ENCODE assay signal across 14 cellular contexts in the genomic region with DNA sequence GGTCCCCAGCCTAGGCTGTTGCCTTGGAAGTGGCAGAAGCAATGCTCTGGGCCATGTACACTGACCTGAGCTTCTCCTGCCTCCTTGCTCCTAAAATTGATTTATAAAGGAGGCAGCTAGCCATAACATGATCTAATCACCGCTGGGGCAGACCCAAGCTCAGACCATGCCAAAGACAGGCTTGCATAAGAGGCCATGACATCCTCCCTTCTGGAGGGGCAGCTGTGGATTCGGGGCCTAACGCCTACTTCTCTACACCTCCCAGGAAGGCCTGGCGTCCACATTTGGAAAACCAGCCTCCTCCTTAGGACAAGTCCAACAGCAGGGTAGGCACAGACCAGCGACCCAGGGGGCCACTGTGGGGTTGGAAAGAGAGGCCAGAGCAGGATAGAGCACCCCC. TPM values are rescaled to one million over a fixed set of nuclear protein-coding genes. Genes with fewer than 3 reads are reported as not detected.
DNase-seq lines count a peak whose midpoint lies in the region; ATAC-seq and TF ChIP-seq lines count a peak whose summit lies in the region.
"Had no signal": no experiment of that assay in that cellular context is flagged by ENCODE, and none has a peak within 500 bp of the region (broad histone marks: within the 10 kb centered on the region; RNA-seq: fewer than 3 reads in every experiment).

No MANE protein-coding gene starts in this region.

- H3K27ac ChIP-seq in uterus (peak overlapping the region; percentile 78 to 81), foreskin keratinocyte (no peak overlapping the region)

- no peak for ATAC-seq in activated CD8-positive, alpha-beta T cell treated with anti-CD3 and anti-CD28 coated beads, Interleukin-2, amount 10 ng/mL, durations not matched to agents 7 days and 5 days
- ATAC-seq in activated CD8-positive, alpha-beta T cell treated with anti-CD3 and anti-CD28 coated beads for 36 hours, result no peak
- ATAC-seq in left cardiac atrium (peak; percentile 42 to 50), foreskin keratinocyte (no peak)

- peaks cover 4% of the 10 kb centered on the region for H3K36me3 Mint-ChIP-seq in activated CD8-positive, alpha-beta T cell treated with anti-CD3 and anti-CD28 coated beads, Interleukin-2, amount 10 ng/mL, durations not matched to agents 7 days and 5 days (ENCODE audit: low read depth)
- H3K36me3 Mint-ChIP-seq in activated CD8-positive, alpha-beta T cell treated with anti-CD3 and anti-CD28 coated beads for 36 hours (ENCODE audit: low read depth), result no peaks in the 10 kb centered on the region

- no peak overlapping the region for H3K4me3 ChIP-seq in uterus

- H3K9me3 Mint-ChIP-seq in activated CD8-positive, alpha-beta T cell treated with anti-CD3 and anti-CD28 coated beads, Interleukin-2, amount 10 ng/mL, durations not matched to agents 7 days and 5 days (ENCODE audit: insufficient read depth), result no peaks in the 10 kb centered on the region
- no peaks in the 10 kb centered on the region for H3K9me3 Mint-ChIP-seq in activated CD8-positive, alpha-beta T cell treated with anti-CD3 and anti-CD28 coated beads for 36 hours

- intact Hi-C loops in activated CD8-positive, alpha-beta T cell treated with anti-CD3 and anti-CD28 coated beads for 36 hours (cut with micrococcal nuclease), result no loop called here
- intact Hi-C loops in left cardiac atrium (cut with DNase I), result no loop called here
- intact Hi-C loops in posterior vena cava (cut with DNase I), result no loop called here
- intact Hi-C loops in uterus (cut with DNase I; ENCODE audit: low total_unique reads), result no loop called here

- H3K4me1 ChIP-seq in uterus, result peaks cover 36 to 55% of the 10 kb centered on the region in 2 donors
- H3K4me1 ChIP-seq in foreskin keratinocyte, result no peaks in the 10 kb centered on the region

- H3K27me3 Mint-ChIP-seq in activated CD8-positive, alpha-beta T cell treated with anti-CD3 and anti-CD28 coated beads, Interleukin-2, amount 10 ng/mL, durations not matched to agents 7 days and 5 days (ENCODE audit: low read depth), result no peaks in the 10 kb centered on the region
- H3K27me3 Mint-ChIP-seq in activated CD8-positive, alpha-beta T cell treated with anti-CD3 and anti-CD28 coated beads for 36 hours, result no peaks in the 10 kb centered on the region

- H3K9me3 ChIP-seq in uterus, result no peaks in the 10 kb centered on the region

- TF ChIP-seq CTCF in activated CD8-positive, alpha-beta T cell treated with anti-CD3 and anti-CD28 coated beads for 36 hours (IDR thresholded peaks at IDR 0.05), result no peak
- TF ChIP-seq CTCF in uterus (IDR thresholded peaks at IDR 0.05) (peak in 1 of 4 experiments; percentile 16), foreskin keratinocyte (conservative IDR thresholded peaks at IDR 0.05) (no peak)

- no peaks in the 10 kb centered on the region for H3K36me3 ChIP-seq in uterus

- no peak for DNase-seq in activated CD8-positive, alpha-beta T cell treated with anti-CD3 and anti-CD28 coated beads, Interleukin-2, amount 10 ng/mL, durations not matched to agents 7 days and 5 days
- no peak for DNase-seq in activated CD8-positive, alpha-beta T cell treated with anti-CD3 and anti-CD28 coated beads for 36 hours
- DNase-seq in left cardiac atrium (peak; percentile 64), posterior vena cava (ENCODE audit: low spot score) (peak; percentile 87), uterus (peak; percentile 87 to 94), NCI-H1694 treated with DMSO at 0.1 percent for 48 hours (lab: John Stamatoyannopoulos, UW) (no peak), cerebellum (ENCODE audit: low spot score) (no peak), foreskin keratinocyte (no peak)
- DNase-seq: 8988T, GF-D8, midbrain, NCI-H1092, NCI-H2227 treated with DMSO at 0.1 percent for 48 hours had no signal

- CTCF ChIA-PET in activated CD8-positive, alpha-beta T cell treated with anti-CD3 and anti-CD28 coated beads, Interleukin-2, amount 10 ng/mL, durations not matched to agents 7 days and 5 days (lab: Charles Lee), result interaction anchor here (1.0 to 3.0 kb wide), 4 partner anchors 15 to 71 kb away, joined by 3 to 22 read pairs (median 3); no protein-coding TSS in a partner anchor
- CTCF ChIA-PET in activated CD8-positive, alpha-beta T cell treated with anti-CD3 and anti-CD28 coated beads for 36 hours (lab: Charles Lee), result interaction anchor here (1.0 to 7.0 kb wide), 3 partner anchors 16 to 165 kb away, joined by 3 to 94 read pairs (median 31); no protein-coding TSS in a partner anchor

- H3K27me3 ChIP-seq in uterus, result no peaks in the 10 kb centered on the region
- H3K27me3 ChIP-seq in foreskin keratinocyte, result no peaks in the 10 kb centered on the region

- TF ChIP-seq POLR2A in uterus (IDR thresholded peaks at IDR 0.05), result no peak

- no peak overlapping the region for H3K4me3 Mint-ChIP-seq in activated CD8-positive, alpha-beta T cell treated with anti-CD3 and anti-CD28 coated beads, Interleukin-2, amount 10 ng/mL, durations not matched to agents 7 days and 5 days
- H3K4me3 Mint-ChIP-seq in activated CD8-positive, alpha-beta T cell treated with anti-CD3 and anti-CD28 coated beads for 36 hours, result no peak overlapping the region

- peak overlapping the region; percentile 34 for H3K27ac Mint-ChIP-seq in activated CD8-positive, alpha-beta T cell treated with anti-CD3 and anti-CD28 coated beads, Interleukin-2, amount 10 ng/mL, durations not matched to agents 7 days and 5 days
- H3K27ac Mint-ChIP-seq in activated CD8-positive, alpha-beta T cell treated with anti-CD3 and anti-CD28 coated beads for 36 hours, result no peak overlapping the region

- peaks cover 10% of the 10 kb centered on the region for H3K4me1 Mint-ChIP-seq in activated CD8-positive, alpha-beta T cell treated with anti-CD3 and anti-CD28 coated beads, Interleukin-2, amount 10 ng/mL, durations not matched to agents 7 days and 5 days (ENCODE audit: low read depth)
- no peaks in the 10 kb centered on the region for H3K4me1 Mint-ChIP-seq in activated CD8-positive, alpha-beta T cell treated with anti-CD3 and anti-CD28 coated beads for 36 hours (ENCODE audit: low read depth)

- POLR2A ChIA-PET in activated CD8-positive, alpha-beta T cell treated with anti-CD3 and anti-CD28 coated beads, Interleukin-2, amount 10 ng/mL, durations not matched to agents 7 days and 5 days (lab: Charles Lee), result no interaction called here
- POLR2A ChIA-PET in activated CD8-positive, alpha-beta T cell treated with anti-CD3 and anti-CD28 coated beads for 36 hours (lab: Charles Lee), result interaction anchor here (0.5 kb wide), 1 partner anchor 31 kb away, joined by 3 read pairs; no protein-coding TSS in a partner anchor

RNA-seq across cellular contexts. Expression of a gene that starts 12.4 kb away (rescaled TPM):
- not detected for total RNA-seq in activated CD8-positive, alpha-beta T cell treated with anti-CD3 and anti-CD28 coated beads, Interleukin-2, amount 10 ng/mL, durations not matched to agents 7 days and 5 days
- total RNA-seq in activated CD8-positive, alpha-beta T cell treated with anti-CD3 and anti-CD28 coated beads for 36 hours, result 1 to 10 TPM; 1.6 to 2.3 TPM
- total RNA-seq in left cardiac atrium (1 to 10 TPM in 1 of 2 donors, not detected in 1; 1.6 TPM), posterior vena cava (1 to 10 TPM in 1 of 2 donors, under 1 TPM in 1; 0.43 to 3.2 TPM), uterus (10 to 100 TPM in 2 of 4 donors, 1 to 10 TPM in 2; 1.2 to 82.1 (median 9.7) TPM), cerebellum (11.4 TPM), foreskin keratinocyte (0.78 and 1.1 TPM in 2 replicates)
- polyA plus RNA-seq in foreskin keratinocyte, result 1.3 and 1.5 TPM in 2 replicates

RNA-seq across cellular contexts. Expression of a gene that starts 27.0 kb away (rescaled TPM):
- under 1 TPM in 1 of 2 experiments, not detected in 1; 0.26 TPM for total RNA-seq in activated CD8-positive, alpha-beta T cell treated with anti-CD3 and anti-CD28 coated beads, Interleukin-2, amount 10 ng/mL, durations not matched to agents 7 days and 5 days
- under 1 TPM; 0.54 to 0.60 TPM for total RNA-seq in activated CD8-positive, alpha-beta T cell treated with anti-CD3 and anti-CD28 coated beads for 36 hours
- total RNA-seq in left cardiac atrium (1 to 10 TPM; 4.6 to 6.8 TPM), posterior vena cava (10 to 100 TPM; 10.7 to 11.3 TPM), uterus (10 to 100 TPM; 14.7 to 30.6 (median 25.6) TPM), cerebellum (6.8 TPM), foreskin keratinocyte (3.3 and 3.6 TPM in 2 replicates)
- 3.2 and 3.9 TPM in 2 replicates for polyA plus RNA-seq in foreskin keratinocyte

RNA-seq across cellular contexts. Expression of a gene that starts 37.7 kb away (rescaled TPM):
- 10 to 100 TPM; 52.7 to 58.1 TPM for total RNA-seq in activated CD8-positive, alpha-beta T cell treated with anti-CD3 and anti-CD28 coated beads, Interleukin-2, amount 10 ng/mL, durations not matched to agents 7 days and 5 days
- 10 to 100 TPM; 17.5 to 18.2 TPM for total RNA-seq in activated CD8-positive, alpha-beta T cell treated with anti-CD3 and anti-CD28 coated beads for 36 hours
- total RNA-seq in left cardiac atrium, result 10 to 100 TPM; 66.9 to 71.3 TPM
- total RNA-seq in posterior vena cava, result 10 to 100 TPM; 56.7 to 73.4 TPM
- total RNA-seq in uterus, result 100 to 1,000 TPM in 2 of 4 donors, 10 to 100 TPM in 2; 67.4 to 243 (median 100) TPM
- 74.9 TPM for total RNA-seq in cerebellum
- 97.7 and 102 TPM in 2 replicates for total RNA-seq in foreskin keratinocyte
- 114 and 119 TPM in 2 replicates for polyA plus RNA-seq in foreskin keratinocyte

RNA-seq across cellular contexts. Expression of a gene that starts 40.0 kb away (rescaled TPM):
- not detected for total RNA-seq in activated CD8-positive, alpha-beta T cell treated with anti-CD3 and anti-CD28 coated beads, Interleukin-2, amount 10 ng/mL, durations not matched to agents 7 days and 5 days
- total RNA-seq in activated CD8-positive, alpha-beta T cell treated with anti-CD3 and anti-CD28 coated beads for 36 hours, result not detected
- total RNA-seq in left cardiac atrium, result not detected
- not detected for total RNA-seq in posterior vena cava
- not detected for total RNA-seq in uterus
- total RNA-seq in cerebellum, result not detected
- total RNA-seq in foreskin keratinocyte, result not detected in 2 replicates
- not detected in 2 replicates for polyA plus RNA-seq in foreskin keratinocyte
- total RNA-seq: frontal cortex had no signal

RNA-seq across cellular contexts. Expression of a gene that starts 50.0 kb away (rescaled TPM):
- total RNA-seq in activated CD8-positive, alpha-beta T cell treated with anti-CD3 and anti-CD28 coated beads, Interleukin-2, amount 10 ng/mL, durations not matched to agents 7 days and 5 days, result not detected
- total RNA-seq in activated CD8-positive, alpha-beta T cell treated with anti-CD3 and anti-CD28 coated beads for 36 hours, result not detected
- total RNA-seq in left cardiac atrium (10 to 100 TPM; 22.9 to 40.1 TPM), posterior vena cava (10 to 100 TPM in 1 of 2 donors, 1 to 10 TPM in 1; 8.2 to 39.3 TPM), uterus (10 to 100 TPM; 13.4 to 26.6 (median 16.2) TPM), cerebellum (7.3 TPM), foreskin keratinocyte (0.07 TPM in 1 of 2 replicates, not detected in the other)
- polyA plus RNA-seq in foreskin keratinocyte, result 0.07 and 0.09 TPM in 2 replicates

Comparison
In these comparisons a context has a peak if more than half of its experiments do, and no peak if none do; other contexts are left out.
1. ATAC-seq: peak in left cardiac atrium (2 of 2); none in activated CD8-positive, alpha-beta T cell treated with anti-CD3 and anti-CD28 coated beads, Interleukin-2, amount 10 ng/mL, durations not matched to agents 7 days and 5 days (single experiment), activated CD8-positive, alpha-beta T cell treated with anti-CD3 and anti-CD28 coated beads for 36 hours (single experiment) and foreskin keratinocyte (single experiment).
2. DNase-seq: peak in left cardiac atrium (single experiment), posterior vena cava (single experiment) and uterus (2 of 2); none in activated CD8-positive, alpha-beta T cell treated with anti-CD3 and anti-CD28 coated beads, Interleukin-2, amount 10 ng/mL, durations not matched to agents 7 days and 5 days (single experiment), activated CD8-positive, alpha-beta T cell treated with anti-CD3 and anti-CD28 coated beads for 36 hours (single experiment), NCI-H1694 treated with DMSO at 0.1 percent for 48 hours (single experiment), cerebellum (single experiment) and foreskin keratinocyte (0 of 2).